Comparison of ENCODE assay signal across 8 cellular contexts in genomic region chr5:15008476-15008875, GRCh38.
A peak's percentile ranks its signal among the peaks of the same experiment; 100 is the strongest.
DNase-seq lines count a peak whose midpoint lies in the region; FAIRE-seq and TF ChIP-seq lines count a peak whose summit lies in the region.

No MANE protein-coding gene starts in this region.

- TF ChIP-seq CTCF in AG09319 (IDR thresholded peaks at IDR 0.05; ENCODE audit: low read depth, low read length) (no peak), colonic mucosa (IDR thresholded peaks at IDR 0.05) (no peak), progenitor cell of endocrine pancreas (IDR thresholded peaks at IDR 0.05; ENCODE audit: unreplicated experiment) (no peak)

- H3K9ac ChIP-seq in colonic mucosa (ENCODE audit: low read depth in 2 of 2, low read length in 2 of 2): peak overlapping the region in 1 of 2 donors; percentile 21

- H3K4me3 ChIP-seq in colonic mucosa: no peak overlapping the region

- FAIRE-seq in GM12891 (lab: Jason Lieb, UNC): no peak

- no peaks in the 10 kb centered on the region for H3K9me3 ChIP-seq in colonic mucosa

- H3K4me1 ChIP-seq in colonic mucosa: peaks cover 4% of the 10 kb centered on the region

- no peak overlapping the region for H3K27ac Mint-ChIP-seq in progenitor cell of endocrine pancreas

- no peaks in the 10 kb centered on the region for H3K36me3 Mint-ChIP-seq in progenitor cell of endocrine pancreas (ENCODE audit: insufficient read depth)

- peaks cover 20% of the 10 kb centered on the region for H3K27me3 Mint-ChIP-seq in progenitor cell of endocrine pancreas

- TF ChIP-seq POLR2A in GM12891 (IDR thresholded peaks at IDR 0.05; ENCODE audit: low read depth, low read length): no peak

- intact Hi-C loops in colonic mucosa (cut with DNase I): no loop called here

- no peaks in the 10 kb centered on the region for H3K4me1 Mint-ChIP-seq in progenitor cell of endocrine pancreas (ENCODE audit: low read depth)

- no peaks in the 10 kb centered on the region for H3K9me3 Mint-ChIP-seq in progenitor cell of endocrine pancreas (ENCODE audit: low read depth)

- no peaks in the 10 kb centered on the region for H3K36me3 ChIP-seq in colonic mucosa

- H3K27me3 ChIP-seq in colonic mucosa: no peaks in the 10 kb centered on the region

- no peak overlapping the region for H3K4me3 Mint-ChIP-seq in progenitor cell of endocrine pancreas (ENCODE audit: low read depth)

- DNase-seq in AG09319 (ENCODE audit: extremely low read depth, low read depth) (peak; percentile 83), NCI-H2029 (lab: John Stamatoyannopoulos, UW) (peak; percentile 91), colonic mucosa (peak; percentile 94), lung microvascular endothelial cell (ENCODE audit: low read depth in 2 of 2) (peak; percentile 90 to 96), progenitor cell of endocrine pancreas (ENCODE audit: low spot score, unreplicated experiment) (no peak), cerebellar cortex (ENCODE audit: low spot score) (no peak), activated gamma-delta T cell (lab: John Stamatoyannopoulos, UW) (no peak), GM12891 (ENCODE audit: insufficient read length, low spot score) (no peak)

- peak overlapping the region; percentile 63 for H3K27ac ChIP-seq in colonic mucosa

TF ChIP-seq in GM12891, 5 proteins besides CTCF, POLR2A, EP300 and RAD21:
- TF ChIP-seq PAX5 (IDR thresholded peaks at IDR 0.05; ENCODE audit: insufficient read depth, low read length, severe bottlenecking) (no peak), TAF1 (IDR thresholded peaks at IDR 0.05; ENCODE audit: low read depth, low read length) (no peak), SPI1 (IDR thresholded peaks at IDR 0.05; ENCODE audit: low read depth, low read length) (no peak), POU2F2 (IDR thresholded peaks at IDR 0.05; ENCODE audit: low read depth, low read length) (no peak), POLR2AphosphoS5 (IDR thresholded peaks at IDR 0.05; ENCODE audit: low read depth, low read length) (no peak)

Comparison
In these comparisons a context has a peak if more than half of its experiments do, and no peak if none do; other contexts are left out.
1. DNase-seq: peak in AG09319 (single experiment), NCI-H2029 (single experiment), colonic mucosa (single experiment) and lung microvascular endothelial cell (2 of 2); none in progenitor cell of endocrine pancreas (single experiment), cerebellar cortex (single experiment), activated gamma-delta T cell (single experiment) and GM12891 (single experiment).